Comparison of ENCODE assay signal across 21 cellular contexts in genomic region chr5:79301046-79301712, GRCh38.
DNase-seq lines count a peak whose midpoint lies in the region; ATAC-seq and TF ChIP-seq lines count a peak whose summit lies in the region.
"Had no signal": no experiment of that assay in that cellular context is flagged by ENCODE, and none has a peak within 500 bp of the region (broad histone marks: within the 10 kb centered on the region; RNA-seq: fewer than 3 reads in every experiment).

No MANE protein-coding gene starts in this region.

- no peak overlapping the region for H3K4me2 ChIP-seq in GM23338
- H3K4me2 ChIP-seq in PC-9 = peak overlapping the region; percentile 23

- DNase-seq in AG09319 (ENCODE audit: extremely low read depth, low read depth) (peak; percentile 8), GM23338 (ENCODE audit: low spot score) (peak; percentile 14), PC-9 (peak in 1 of 2 experiments; percentile 83), fibroblast of peridontal ligament (ENCODE audit: extremely low read depth) (peak; percentile 73), Caco-2 (no peak), heart right ventricle (no peak), Peyer's patch (no peak)
- DNase-seq: ACHN; DND-41; effector memory CD8-positive, alpha-beta T cell; hypothalamus; Karpas-422; kidney; NCI-H1105 treated with DMSO at 0.1 percent for 48 hours; NCI-H510A; stimulated activated CD4-positive, alpha-beta T cell treated with anti-CD3 and anti-CD28 coated beads, Interleukin-4, amount 100 ng/mL, for 1 hour had no signal

- intact Hi-C loops in PC-9 (cut with micrococcal nuclease; ENCODE audit: unreplicated experiment) (no loop called here), Caco-2 (cut with micrococcal nuclease; ENCODE audit: unreplicated experiment) (no loop called here), heart right ventricle (cut with DNase I) (no loop called here)

- H3K4me3 ChIP-seq in GM23338 (no peak overlapping the region), PC-9 (no peak overlapping the region), Caco-2 (ENCODE audit: low read depth, low read length) (no peak overlapping the region), heart right ventricle (no peak overlapping the region), Peyer's patch (no peak overlapping the region)
- H3K4me3 ChIP-seq: tibial nerve had no signal

- no peaks in the 10 kb centered on the region for H3K4me1 ChIP-seq in GM23338 (ENCODE audit: insufficient read depth)
- H3K4me1 ChIP-seq in PC-9 (replicated peaks; ENCODE audit: insufficient read depth) = peaks cover 22% of the 10 kb centered on the region
- H3K4me1 ChIP-seq in Caco-2 = no peaks in the 10 kb centered on the region
- H3K4me1 ChIP-seq in heart right ventricle = peaks cover 0 to 9% (median 0%) of the 10 kb centered on the region in 9 donors
- no peaks in the 10 kb centered on the region for H3K4me1 ChIP-seq in Peyer's patch
- H3K4me1 ChIP-seq: tibial nerve had no signal

- H4K20me1 ChIP-seq in GM23338 (replicated peaks; ENCODE audit: insufficient read depth) (no peaks in the 10 kb centered on the region), PC-9 (ENCODE audit: insufficient read depth) (peaks cover 7% of the 10 kb centered on the region; the same call in 1 of the 2 replicates)

- no peaks in the 10 kb centered on the region for H3K9me2 ChIP-seq in GM23338 (ENCODE audit: insufficient read depth)
- no peaks in the 10 kb centered on the region; the same call in 1 of the 2 replicates for H3K9me2 ChIP-seq in PC-9 (ENCODE audit: insufficient read depth)

- ATAC-seq in GM23338 = no peak
- ATAC-seq in HG03097 (IDR thresholded peaks at IDR 0.05; ENCODE audit: low FRiP score, unreplicated experiment) = no peak
- no peak for ATAC-seq in heart right ventricle
- ATAC-seq: effector memory CD8-positive, alpha-beta T cell; foreskin keratinocyte had no signal

- POLR2A ChIA-PET in PC-9 (lab: Charles Lee; ENCODE audit: unreplicated experiment) = no interaction called here
- POLR2A ChIA-PET in Caco-2 (lab: Charles Lee) = no interaction called here

- BruUV-seq in PC-9 (replicated peaks; lab: Mats Ljungman, UMichigan) (no TSS peak), Caco-2 (replicated peaks; lab: Mats Ljungman, UMichigan) (no TSS peak)

- no peaks in the 10 kb centered on the region for H3K27me3 ChIP-seq in GM23338 (ENCODE audit: insufficient read depth)
- H3K27me3 ChIP-seq in PC-9 (ENCODE audit: insufficient read depth, low read depth) = no peaks in the 10 kb centered on the region
- no peaks in the 10 kb centered on the region for H3K27me3 ChIP-seq in Caco-2 (replicated peaks; ENCODE audit: control insufficient read depth, insufficient read depth, low read length)
- H3K27me3 ChIP-seq in heart right ventricle = no peaks in the 10 kb centered on the region
- no peaks in the 10 kb centered on the region for H3K27me3 ChIP-seq in Peyer's patch
- H3K27me3 ChIP-seq: foreskin keratinocyte, tibial nerve had no signal

- no peak overlapping the region for H3K27ac ChIP-seq in GM23338 (ENCODE audit: low read depth)
- H3K27ac ChIP-seq in PC-9 = peak overlapping the region; percentile 51
- H3K27ac ChIP-seq in heart right ventricle = no peak overlapping the region
- H3K27ac ChIP-seq in Peyer's patch = no peak overlapping the region
- H3K27ac ChIP-seq: foreskin keratinocyte, tibial nerve had no signal

- H3K4me3 Mint-ChIP-seq in GM23338 (no peak overlapping the region), Caco-2 (ENCODE audit: unreplicated experiment) (no peak overlapping the region)
- H3K4me3 Mint-ChIP-seq: activated naive CD4-positive, alpha-beta T cell treated with anti-CD3 and anti-CD28 coated beads, Interleukin-2, amount 50 U/mL, for 24 hours; effector memory CD8-positive, alpha-beta T cell; stimulated activated naive CD8-positive, alpha-beta T cell treated with anti-CD3 and anti-CD28 coated beads, Interleukin-15, Interleukin-2, amounts not matched to agents 100 ng/mL and 50 ng/mL, for 24 hours had no signal

- H3K9me3 Mint-ChIP-seq in GM23338 (no peaks in the 10 kb centered on the region), Caco-2 (ENCODE audit: unreplicated experiment) (no peaks in the 10 kb centered on the region)
- H3K9me3 Mint-ChIP-seq: activated naive CD4-positive, alpha-beta T cell treated with anti-CD3 and anti-CD28 coated beads, Interleukin-2, amount 50 U/mL, for 24 hours; effector memory CD8-positive, alpha-beta T cell; stimulated activated naive CD8-positive, alpha-beta T cell treated with anti-CD3 and anti-CD28 coated beads, Interleukin-15, Interleukin-2, amounts not matched to agents 100 ng/mL and 50 ng/mL, for 24 hours had no signal

- H3K27ac Mint-ChIP-seq in GM23338 = no peak overlapping the region
- no peak overlapping the region for H3K27ac Mint-ChIP-seq in Caco-2 (ENCODE audit: unreplicated experiment)
- H3K27ac Mint-ChIP-seq: activated naive CD4-positive, alpha-beta T cell treated with anti-CD3 and anti-CD28 coated beads, Interleukin-2, amount 50 U/mL, for 24 hours; effector memory CD8-positive, alpha-beta T cell; stimulated activated naive CD8-positive, alpha-beta T cell treated with anti-CD3 and anti-CD28 coated beads, Interleukin-15, Interleukin-2, amounts not matched to agents 100 ng/mL and 50 ng/mL, for 24 hours had no signal

- H3K36me3 Mint-ChIP-seq in GM23338 (ENCODE audit: low read depth) (peaks cover 7% of the 10 kb centered on the region; the same call in 2 of the 3 replicates), Caco-2 (ENCODE audit: insufficient read depth, unreplicated experiment) (no peaks in the 10 kb centered on the region)

- H3K36me3 ChIP-seq in GM23338 (ENCODE audit: insufficient read depth) (peaks cover 18% of the 10 kb centered on the region; the same call in 1 of the 2 replicates), PC-9 (ENCODE audit: low read depth) (peaks cover 8% of the 10 kb centered on the region), Caco-2 (ENCODE audit: control insufficient read depth, insufficient read depth, low read length) (peaks cover 2% of the 10 kb centered on the region; the same call in 1 of the 2 replicates), heart right ventricle (peaks cover 0 to 77% (median 24%) of the 10 kb centered on the region in 9 donors), Peyer's patch (peaks cover 0 to 49% (median 0%) of the 10 kb centered on the region in 3 donors)

- H2AFZ ChIP-seq in GM23338 = no peak overlapping the region
- no peak overlapping the region for H2AFZ ChIP-seq in PC-9

- H3K4me1 Mint-ChIP-seq in GM23338 (no peaks in the 10 kb centered on the region), Caco-2 (ENCODE audit: low read depth, unreplicated experiment) (peaks cover 7% of the 10 kb centered on the region)
- H3K4me1 Mint-ChIP-seq: activated naive CD4-positive, alpha-beta T cell treated with anti-CD3 and anti-CD28 coated beads, Interleukin-2, amount 50 U/mL, for 24 hours had no signal

- H3K27me3 Mint-ChIP-seq in GM23338 (ENCODE audit: insufficient read depth, low read depth, poor library complexity) = no peaks in the 10 kb centered on the region
- H3K27me3 Mint-ChIP-seq in Caco-2 (ENCODE audit: insufficient read depth, unreplicated experiment) = no peaks in the 10 kb centered on the region
- H3K27me3 Mint-ChIP-seq: activated naive CD4-positive, alpha-beta T cell treated with anti-CD3 and anti-CD28 coated beads, Interleukin-2, amount 50 U/mL, for 24 hours; effector memory CD8-positive, alpha-beta T cell; stimulated activated naive CD8-positive, alpha-beta T cell treated with anti-CD3 and anti-CD28 coated beads, Interleukin-15, Interleukin-2, amounts not matched to agents 100 ng/mL and 50 ng/mL, for 24 hours had no signal

- H3F3A ChIP-seq in GM23338 (replicated peaks; ENCODE audit: low read depth) (no peaks in the 10 kb centered on the region), PC-9 (ENCODE audit: insufficient read depth, low read depth) (peaks cover 13% of the 10 kb centered on the region; the same call in 1 of the 2 replicates)

- H3K79me2 ChIP-seq in GM23338 (replicated peaks; ENCODE audit: insufficient read depth) = no peaks in the 10 kb centered on the region
- no peaks in the 10 kb centered on the region for H3K79me2 ChIP-seq in PC-9 (ENCODE audit: low read depth)

- WGBS in heart right ventricle, 2 donors = 97 to 99% methylated on average over 4 of the region's 4 CpGs

- TF ChIP-seq CTCF in AG09319 (IDR thresholded peaks at IDR 0.05; ENCODE audit: low read depth, low read length) (no peak), GM23338 (conservative IDR thresholded peaks at IDR 0.05; ENCODE audit: low read depth in 2 of 2) (no peak), PC-9 (conservative IDR thresholded peaks at IDR 0.05) (no peak), Caco-2 (IDR thresholded peaks at IDR 0.05; ENCODE audit: insufficient read depth in 1 of 2, low read depth in 1 of 2, low read length in 1 of 2, severe bottlenecking in 1 of 2, unreplicated experiment in 1 of 2) (no peak), heart right ventricle (IDR thresholded peaks at IDR 0.05) (no peak), Peyer's patch (IDR thresholded peaks at IDR 0.05) (no peak)

- H3K9me3 ChIP-seq in PC-9 (ENCODE audit: insufficient read depth, low read depth) (no peaks in the 10 kb centered on the region), Caco-2 (no peaks in the 10 kb centered on the region), heart right ventricle (no peaks in the 10 kb centered on the region), Peyer's patch (no peaks in the 10 kb centered on the region)
- H3K9me3 ChIP-seq: tibial nerve had no signal

- CTCF ChIA-PET in PC-9 (lab: Charles Lee) (no interaction called here), Caco-2 (lab: Charles Lee) (no interaction called here)

- TF ChIP-seq POLR2A in Peyer's patch (IDR thresholded peaks at IDR 0.05) = no peak

TF ChIP-seq in GM23338, 12 proteins besides CTCF, POLR2A, EP300 and RAD21 (continues in another document):
- no peak for TF ChIP-seq CREB1 (CRISPR knock-in tag; IDR thresholded peaks at IDR 0.05; ENCODE audit: low read depth)
- TF ChIP-seq ETS1 (IDR thresholded peaks at IDR 0.05) = no peak
- TF ChIP-seq ZNF331 (CRISPR knock-in tag; IDR thresholded peaks at IDR 0.05; ENCODE audit: low read depth) = no peak
- no peak for TF ChIP-seq STAT1 (IDR thresholded peaks at IDR 0.05; ENCODE audit: unreplicated experiment)
- TF ChIP-seq NANOG (IDR thresholded peaks at IDR 0.05; ENCODE audit: borderline replicate concordance) = no peak

Comparison
In these comparisons a context has a peak if more than half of its experiments do, and no peak if none do; other contexts are left out.
1. DNase-seq: peak in AG09319 (single experiment), GM23338 (single experiment) and fibroblast of peridontal ligament (single experiment); none in Caco-2 (0 of 2), heart right ventricle (0 of 2) and Peyer's patch (0 of 3).